Comparison of ENCODE assay signal across 8 cellular contexts in the genomic region with DNA sequence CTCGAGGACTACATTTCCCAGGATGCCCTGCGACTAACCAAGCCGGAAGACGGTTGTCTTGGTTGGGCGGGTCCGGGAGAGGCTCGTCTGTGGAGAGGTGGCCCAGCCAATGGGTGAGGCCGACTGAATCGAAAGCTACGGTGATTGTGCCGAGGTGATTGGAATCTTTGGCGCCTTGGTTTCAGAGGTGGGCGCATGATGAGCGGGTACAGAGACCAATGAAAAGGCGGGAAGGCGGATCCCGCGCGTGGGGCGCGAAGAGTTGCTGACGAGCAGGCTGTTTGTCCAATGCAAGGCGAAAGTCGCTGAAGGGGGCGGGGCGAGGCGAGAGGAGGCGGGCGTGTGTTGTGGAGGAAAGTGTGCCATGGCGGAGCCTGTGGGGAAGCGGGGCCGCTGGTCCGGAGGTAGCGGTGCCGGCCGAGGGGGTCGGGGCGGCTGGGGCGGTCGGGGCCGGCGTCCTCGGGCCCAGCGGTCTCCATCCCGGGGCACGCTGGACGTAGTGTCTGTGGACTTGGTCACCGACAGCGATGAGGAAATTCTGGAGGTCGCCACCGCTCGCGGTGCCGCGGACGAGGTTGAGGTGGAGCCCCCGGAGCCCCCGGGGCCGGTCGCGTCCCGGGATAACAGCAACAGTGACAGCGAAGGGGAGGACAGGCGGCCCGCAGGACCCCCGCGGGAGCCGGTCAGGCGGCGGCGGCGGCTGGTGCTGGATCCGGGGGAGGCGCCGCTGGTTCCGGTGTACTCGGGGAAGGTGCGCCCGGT. TPM values are rescaled to one million over a fixed set of nuclear protein-coding genes. Genes with fewer than 3 reads are reported as not detected.
DNase-seq lines count a peak whose midpoint lies in the region; ATAC-seq and TF ChIP-seq lines count a peak whose summit lies in the region.

Gene NFATC2IP (plus strand): TSS at position 290 of the 762 bp plus-strand sequence. CDS start 75 bp downstream, at position 365.

- ATAC-seq in GM19395 (IDR thresholded peaks at IDR 0.05; ENCODE audit: unreplicated experiment), result peak; percentile 97
- ATAC-seq in HG03565 (IDR thresholded peaks at IDR 0.05; ENCODE audit: unreplicated experiment), result peak; percentile 89
- peak; percentile 98 for ATAC-seq in left lung

- peak within 1 kb of the TSS; percentile 93 to 99 for H3K4me3 ChIP-seq in left lung

- H3K9me3 ChIP-seq in left lung, result no peaks in the 10 kb centered on the region

- H3K36me3 ChIP-seq in left lung, result peaks cover 0 to 29% of the 10 kb centered on the region in 2 donors

- DNase-seq in NCI-H774 (lab: John Stamatoyannopoulos, UW), result peak; percentile 99
- peak; percentile 99 to 100 for DNase-seq in activated CD4-positive, alpha-beta T cell treated with anti-CD3 and anti-CD28 coated beads, Interleukin-2, amount 50 U/mL, for 4 hours
- peak; percentile 100 for DNase-seq in dermis blood vessel endothelial cell
- DNase-seq in left lung, result peak; percentile 98 to 100
- peak; percentile 100 for DNase-seq in stimulated activated CD4-positive, alpha-beta T cell treated with anti-CD3 and anti-CD28 coated beads, Interleukin-2, amount 100 ng/mL, for 48 hours

- H3K4me1 ChIP-seq in left lung, result peaks cover 10 to 24% of the 10 kb centered on the region in 2 donors

- H3K27me3 ChIP-seq in left lung, result no peaks in the 10 kb centered on the region

- TF ChIP-seq CTCF in C4-2B (conservative IDR thresholded peaks at IDR 0.05) (no peak), left lung (IDR thresholded peaks at IDR 0.05) (no peak)

- intact Hi-C loops in left lung (cut with DNase I), result no loop called here

- H3K27ac ChIP-seq in C4-2B, result peak within 1 kb of the TSS; percentile 85
- H3K27ac ChIP-seq in left lung, result peak within 1 kb of the TSS; percentile 77 to 86

RNA-seq across cellular contexts. Expression of gene NFATC2IP, which starts in this region (rescaled TPM):
- total RNA-seq in dermis blood vessel endothelial cell (26.8 and 30.0 TPM in 2 replicates), left lung (10 to 100 TPM; 37.3 to 42.4 TPM)

Comparison
In these comparisons a context has a peak if more than half of its experiments do, and no peak if none do; other contexts are left out.
1. Peak in every context shown above with its lines: DNase-seq, ATAC-seq, H3K4me3 ChIP-seq and H3K27ac ChIP-seq.